In genomic region chr11:63681208-63682044, GRCh38 we compare ENCODE assay signal across 1 cellular context.
TF ChIP-seq lines count a peak whose summit lies in the region.

A gene with protein sequence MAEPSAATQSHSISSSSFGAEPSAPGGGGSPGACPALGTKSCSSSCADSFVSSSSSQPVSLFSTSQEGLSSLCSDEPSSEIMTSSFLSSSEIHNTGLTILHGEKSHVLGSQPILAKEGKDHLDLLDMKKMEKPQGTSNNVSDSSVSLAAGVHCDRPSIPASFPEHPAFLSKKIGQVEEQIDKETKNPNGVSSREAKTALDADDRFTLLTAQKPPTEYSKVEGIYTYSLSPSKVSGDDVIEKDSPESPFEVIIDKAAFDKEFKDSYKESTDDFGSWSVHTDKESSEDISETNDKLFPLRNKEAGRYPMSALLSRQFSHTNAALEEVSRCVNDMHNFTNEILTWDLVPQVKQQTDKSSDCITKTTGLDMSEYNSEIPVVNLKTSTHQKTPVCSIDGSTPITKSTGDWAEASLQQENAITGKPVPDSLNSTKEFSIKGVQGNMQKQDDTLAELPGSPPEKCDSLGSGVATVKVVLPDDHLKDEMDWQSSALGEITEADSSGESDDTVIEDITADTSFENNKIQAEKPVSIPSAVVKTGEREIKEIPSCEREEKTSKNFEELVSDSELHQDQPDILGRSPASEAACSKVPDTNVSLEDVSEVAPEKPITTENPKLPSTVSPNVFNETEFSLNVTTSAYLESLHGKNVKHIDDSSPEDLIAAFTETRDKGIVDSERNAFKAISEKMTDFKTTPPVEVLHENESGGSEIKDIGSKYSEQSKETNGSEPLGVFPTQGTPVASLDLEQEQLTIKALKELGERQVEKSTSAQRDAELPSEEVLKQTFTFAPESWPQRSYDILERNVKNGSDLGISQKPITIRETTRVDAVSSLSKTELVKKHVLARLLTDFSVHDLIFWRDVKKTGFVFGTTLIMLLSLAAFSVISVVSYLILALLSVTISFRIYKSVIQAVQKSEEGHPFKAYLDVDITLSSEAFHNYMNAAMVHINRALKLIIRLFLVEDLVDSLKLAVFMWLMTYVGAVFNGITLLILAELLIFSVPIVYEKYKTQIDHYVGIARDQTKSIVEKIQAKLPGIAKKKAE (plus strand): TSS chr11:63681500. CDS start chr11:63681637, 137 bp downstream.

TF ChIP-seq in K562, 482 proteins besides CTCF, POLR2A, EP300 and RAD21 (continued from another document and continues in another):
- TF ChIP-seq, protein P1, sequence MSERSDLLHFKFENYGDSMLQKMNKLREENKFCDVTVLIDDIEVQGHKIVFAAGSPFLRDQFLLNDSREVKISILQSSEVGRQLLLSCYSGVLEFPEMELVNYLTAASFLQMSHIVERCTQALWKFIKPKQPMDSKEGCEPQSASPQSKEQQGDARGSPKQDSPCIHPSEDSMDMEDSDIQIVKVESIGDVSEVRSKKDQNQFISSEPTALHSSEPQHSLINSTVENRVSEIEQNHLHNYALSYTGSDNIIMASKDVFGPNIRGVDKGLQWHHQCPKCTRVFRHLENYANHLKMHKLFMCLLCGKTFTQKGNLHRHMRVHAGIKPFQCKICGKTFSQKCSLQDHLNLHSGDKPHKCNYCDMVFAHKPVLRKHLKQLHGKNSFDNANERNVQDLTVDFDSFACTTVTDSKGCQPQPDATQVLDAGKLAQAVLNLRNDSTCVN (CRISPR knock-in tag; IDR thresholded peaks at IDR 0.05), result no peak
- TF ChIP-seq MLX (CRISPR knock-in tag; conservative IDR thresholded peaks at IDR 0.05) (no peak), NELFE (IDR thresholded peaks at IDR 0.05; ENCODE audit: insufficient read depth, insufficient read length) (no peak), ZNF316 (IDR thresholded peaks at IDR 0.05) (peak; percentile 6; the same call in 1 of the 2 replicates), COPS2 (conservative IDR thresholded peaks at IDR 0.05) (no peak), HDAC8 (tag; IDR thresholded peaks at IDR 0.05) (no peak), HOXB6 (CRISPR knock-in tag; IDR thresholded peaks at IDR 0.05; ENCODE audit: borderline replicate concordance) (no peak), ZNF324 (CRISPR knock-in tag; IDR thresholded peaks at IDR 0.05) (no peak), KAT8 (IDR thresholded peaks at IDR 0.05; ENCODE audit: low read depth) (no peak), MAFG (tag; conservative IDR thresholded peaks at IDR 0.05) (no peak), HNRNPL (IDR thresholded peaks at IDR 0.05; ENCODE audit: low read depth, low read length) (no peak), PRMT5 (CRISPR knock-in tag; IDR thresholded peaks at IDR 0.05) (peak; percentile 51; the same call in 1 of the 2 replicates), KHSRP (IDR thresholded peaks at IDR 0.05) (no peak), ZNF431 (CRISPR knock-in tag; IDR thresholded peaks at IDR 0.05) (no peak), C11orf30 (IDR thresholded peaks at IDR 0.05; ENCODE audit: low read depth) (no peak), BCOR (IDR thresholded peaks at IDR 0.05) (peak; percentile 73), ZNF217 (CRISPR knock-in tag; IDR thresholded peaks at IDR 0.05) (no peak), NR0B1 (IDR thresholded peaks at IDR 0.05; ENCODE audit: partially characterized antibody) (no peak), NFATC3 (IDR thresholded peaks at IDR 0.05) (no peak), ARID2 (IDR thresholded peaks at IDR 0.05) (no peak), KLF13 (tag; IDR thresholded peaks at IDR 0.05; ENCODE audit: borderline replicate concordance, low read depth) (no peak), LARP7 (IDR thresholded peaks at IDR 0.05) (no peak), PML (IDR thresholded peaks at IDR 0.05; ENCODE audit: low read length) (peak; percentile 90), FUS (optimal IDR thresholded peaks at IDR 0.05; ENCODE audit: low read depth, low read length) (no peak), ZNF143 (CRISPR knock-in tag; IDR thresholded peaks at IDR 0.05) (no peak), ZNF76 (CRISPR knock-in tag; IDR thresholded peaks at IDR 0.05; ENCODE audit: borderline replicate concordance) (no peak), ZNF445 (CRISPR knock-in tag; IDR thresholded peaks at IDR 0.05; ENCODE audit: low read depth) (no peak), ADNP (tag; IDR thresholded peaks at IDR 0.05) (no peak), POU5F1 (IDR thresholded peaks at IDR 0.05; ENCODE audit: borderline replicate concordance, low read depth, low read length, partially characterized antibody) (no peak), TAL1 (IDR thresholded peaks at IDR 0.05) (no peak), HDAC1 (IDR thresholded peaks at IDR 0.05) (peak in 1 of 2 experiments; percentile 82; a peak in 1 of 4 replicates), EZH2 (IDR thresholded peaks at IDR 0.05; ENCODE audit: borderline replicate concordance, low read depth, low read length) (no peak), SIRT6 (IDR thresholded peaks at IDR 0.05; ENCODE audit: low read depth, low read length) (no peak), SMARCB1 (IDR thresholded peaks at IDR 0.05; ENCODE audit: insufficient read length, low read depth) (no peak), ZNF134 (CRISPR knock-in tag; conservative IDR thresholded peaks at IDR 0.05) (no peak), CBX8 (IDR thresholded peaks at IDR 0.05; ENCODE audit: borderline replicate concordance, extremely low read depth, low read depth, low read length, poor library complexity, severe bottlenecking) (no peak), ZNF263 (CRISPR knock-in tag; IDR thresholded peaks at IDR 0.05; ENCODE audit: borderline replicate concordance) (0 out of 2 replicates have a peak, but pooled peaks have one; percentile 36), ZBTB17 (CRISPR knock-in tag; IDR thresholded peaks at IDR 0.05) (no peak), CEBPB (tag; IDR thresholded peaks at IDR 0.05) (peak; percentile 87), MEF2D (tag; conservative IDR thresholded peaks at IDR 0.05; ENCODE audit: low read depth) (no peak), CHCHD3 (CRISPR knock-in tag; IDR thresholded peaks at IDR 0.05) (no peak), CXXC5 (CRISPR knock-in tag; IDR thresholded peaks at IDR 0.05) (peak; percentile 86), MBD2 (IDR thresholded peaks at IDR 0.05; ENCODE audit: borderline replicate concordance, low read depth) (peak; percentile 67; the same call in 1 of the 2 replicates), JUN (IDR thresholded peaks at IDR 0.05; ENCODE audit: borderline replicate concordance, low read depth, low read length) (peak; percentile 33; the same call in 1 of the 2 replicates), JUN (CRISPR knock-in tag; IDR thresholded peaks at IDR 0.05; ENCODE audit: borderline replicate concordance) (no peak; the same call in 1 of the 2 replicates), ZNF23 (CRISPR knock-in tag; IDR thresholded peaks at IDR 0.05) (no peak), ZNF785 (CRISPR knock-in tag; IDR thresholded peaks at IDR 0.05) (no peak), ZNF232 (CRISPR knock-in tag; IDR thresholded peaks at IDR 0.05) (no peak), ZNF75A (CRISPR knock-in tag; IDR thresholded peaks at IDR 0.05) (peak; percentile 83), ZNF121 (CRISPR knock-in tag; conservative IDR thresholded peaks at IDR 0.05) (no peak), JUNB (CRISPR knock-in tag; conservative IDR thresholded peaks at IDR 0.05) (no peak), ZC3H8 (IDR thresholded peaks at IDR 0.05) (no peak), ZNF668 (CRISPR knock-in tag; IDR thresholded peaks at IDR 0.05) (0 out of 2 replicates have a peak, but pooled peaks have one; percentile 3), NCOA6 (IDR thresholded peaks at IDR 0.05) (no peak; the same call in 1 of the 2 replicates), DNMT1 (IDR thresholded peaks at IDR 0.05) (no peak), PTBP1 (IDR thresholded peaks at IDR 0.05; ENCODE audit: low read depth, low read length) (no peak)
- TF ChIP-seq, protein P2, sequence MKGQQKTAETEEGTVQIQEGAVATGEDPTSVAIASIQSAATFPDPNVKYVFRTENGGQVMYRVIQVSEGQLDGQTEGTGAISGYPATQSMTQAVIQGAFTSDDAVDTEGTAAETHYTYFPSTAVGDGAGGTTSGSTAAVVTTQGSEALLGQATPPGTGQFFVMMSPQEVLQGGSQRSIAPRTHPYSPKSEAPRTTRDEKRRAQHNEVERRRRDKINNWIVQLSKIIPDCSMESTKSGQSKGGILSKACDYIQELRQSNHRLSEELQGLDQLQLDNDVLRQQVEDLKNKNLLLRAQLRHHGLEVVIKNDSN (CRISPR knock-in tag; IDR thresholded peaks at IDR 0.05), result no peak
- TF ChIP-seq, protein P3, sequence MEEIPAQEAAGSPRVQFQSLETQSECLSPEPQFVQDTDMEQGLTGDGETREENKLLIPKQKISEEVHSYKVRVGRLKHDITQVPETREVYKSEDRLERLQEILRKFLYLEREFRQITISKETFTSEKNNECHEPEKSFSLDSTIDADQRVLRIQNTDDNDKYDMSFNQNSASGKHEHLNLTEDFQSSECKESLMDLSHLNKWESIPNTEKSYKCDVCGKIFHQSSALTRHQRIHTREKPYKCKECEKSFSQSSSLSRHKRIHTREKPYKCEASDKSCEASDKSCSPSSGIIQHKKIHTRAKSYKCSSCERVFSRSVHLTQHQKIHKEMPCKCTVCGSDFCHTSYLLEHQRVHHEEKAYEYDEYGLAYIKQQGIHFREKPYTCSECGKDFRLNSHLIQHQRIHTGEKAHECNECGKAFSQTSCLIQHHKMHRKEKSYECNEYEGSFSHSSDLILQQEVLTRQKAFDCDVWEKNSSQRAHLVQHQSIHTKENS (CRISPR knock-in tag; IDR thresholded peaks at IDR 0.05), result no peak
- TF ChIP-seq, protein P4, sequence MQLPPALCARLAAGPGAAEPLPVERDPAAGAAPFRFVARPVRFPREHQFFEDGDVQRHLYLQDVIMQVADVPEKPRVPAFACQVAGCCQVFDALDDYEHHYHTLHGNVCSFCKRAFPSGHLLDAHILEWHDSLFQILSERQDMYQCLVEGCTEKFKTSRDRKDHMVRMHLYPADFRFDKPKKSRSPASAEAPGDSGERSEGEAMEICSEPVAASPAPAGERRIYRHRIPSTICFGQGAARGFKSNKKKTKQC (CRISPR knock-in tag; IDR thresholded peaks at IDR 0.05), result no peak
- TF ChIP-seq, protein P5, sequence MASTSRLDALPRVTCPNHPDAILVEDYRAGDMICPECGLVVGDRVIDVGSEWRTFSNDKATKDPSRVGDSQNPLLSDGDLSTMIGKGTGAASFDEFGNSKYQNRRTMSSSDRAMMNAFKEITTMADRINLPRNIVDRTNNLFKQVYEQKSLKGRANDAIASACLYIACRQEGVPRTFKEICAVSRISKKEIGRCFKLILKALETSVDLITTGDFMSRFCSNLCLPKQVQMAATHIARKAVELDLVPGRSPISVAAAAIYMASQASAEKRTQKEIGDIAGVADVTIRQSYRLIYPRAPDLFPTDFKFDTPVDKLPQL (IDR thresholded peaks at IDR 0.05; ENCODE audit: extremely low read depth, insufficient read length), result no peak
- TF ChIP-seq, protein P6, sequence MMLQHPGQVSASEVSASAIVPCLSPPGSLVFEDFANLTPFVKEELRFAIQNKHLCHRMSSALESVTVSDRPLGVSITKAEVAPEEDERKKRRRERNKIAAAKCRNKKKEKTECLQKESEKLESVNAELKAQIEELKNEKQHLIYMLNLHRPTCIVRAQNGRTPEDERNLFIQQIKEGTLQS (IDR thresholded peaks at IDR 0.05), result peak; percentile 22; the same call in 1 of the 2 replicates
- TF ChIP-seq, protein P6 (CRISPR knock-in tag; conservative IDR thresholded peaks at IDR 0.05), result no peak
- TF ChIP-seq, protein P7, sequence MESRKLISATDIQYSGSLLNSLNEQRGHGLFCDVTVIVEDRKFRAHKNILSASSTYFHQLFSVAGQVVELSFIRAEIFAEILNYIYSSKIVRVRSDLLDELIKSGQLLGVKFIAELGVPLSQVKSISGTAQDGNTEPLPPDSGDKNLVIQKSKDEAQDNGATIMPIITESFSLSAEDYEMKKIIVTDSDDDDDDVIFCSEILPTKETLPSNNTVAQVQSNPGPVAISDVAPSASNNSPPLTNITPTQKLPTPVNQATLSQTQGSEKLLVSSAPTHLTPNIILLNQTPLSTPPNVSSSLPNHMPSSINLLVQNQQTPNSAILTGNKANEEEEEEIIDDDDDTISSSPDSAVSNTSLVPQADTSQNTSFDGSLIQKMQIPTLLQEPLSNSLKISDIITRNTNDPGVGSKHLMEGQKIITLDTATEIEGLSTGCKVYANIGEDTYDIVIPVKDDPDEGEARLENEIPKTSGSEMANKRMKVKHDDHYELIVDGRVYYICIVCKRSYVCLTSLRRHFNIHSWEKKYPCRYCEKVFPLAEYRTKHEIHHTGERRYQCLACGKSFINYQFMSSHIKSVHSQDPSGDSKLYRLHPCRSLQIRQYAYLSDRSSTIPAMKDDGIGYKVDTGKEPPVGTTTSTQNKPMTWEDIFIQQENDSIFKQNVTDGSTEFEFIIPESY (CRISPR knock-in tag; IDR thresholded peaks at IDR 0.05), result no peak
- TF ChIP-seq, protein P8, sequence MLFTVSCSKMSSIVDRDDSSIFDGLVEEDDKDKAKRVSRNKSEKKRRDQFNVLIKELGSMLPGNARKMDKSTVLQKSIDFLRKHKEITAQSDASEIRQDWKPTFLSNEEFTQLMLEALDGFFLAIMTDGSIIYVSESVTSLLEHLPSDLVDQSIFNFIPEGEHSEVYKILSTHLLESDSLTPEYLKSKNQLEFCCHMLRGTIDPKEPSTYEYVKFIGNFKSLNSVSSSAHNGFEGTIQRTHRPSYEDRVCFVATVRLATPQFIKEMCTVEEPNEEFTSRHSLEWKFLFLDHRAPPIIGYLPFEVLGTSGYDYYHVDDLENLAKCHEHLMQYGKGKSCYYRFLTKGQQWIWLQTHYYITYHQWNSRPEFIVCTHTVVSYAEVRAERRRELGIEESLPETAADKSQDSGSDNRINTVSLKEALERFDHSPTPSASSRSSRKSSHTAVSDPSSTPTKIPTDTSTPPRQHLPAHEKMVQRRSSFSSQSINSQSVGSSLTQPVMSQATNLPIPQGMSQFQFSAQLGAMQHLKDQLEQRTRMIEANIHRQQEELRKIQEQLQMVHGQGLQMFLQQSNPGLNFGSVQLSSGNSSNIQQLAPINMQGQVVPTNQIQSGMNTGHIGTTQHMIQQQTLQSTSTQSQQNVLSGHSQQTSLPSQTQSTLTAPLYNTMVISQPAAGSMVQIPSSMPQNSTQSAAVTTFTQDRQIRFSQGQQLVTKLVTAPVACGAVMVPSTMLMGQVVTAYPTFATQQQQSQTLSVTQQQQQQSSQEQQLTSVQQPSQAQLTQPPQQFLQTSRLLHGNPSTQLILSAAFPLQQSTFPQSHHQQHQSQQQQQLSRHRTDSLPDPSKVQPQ (CRISPR knock-in tag; IDR thresholded peaks at IDR 0.05; ENCODE audit: borderline replicate concordance), result no peak
